8 cellular contexts compared by ENCODE assay signal in genomic region chr11:129895126-129896041, GRCh38. TPM values are rescaled to one million over a fixed set of nuclear protein-coding genes. Genes with fewer than 3 reads are reported as not detected.
A peak's percentile ranks its signal among the peaks of the same experiment; 100 is the strongest.
DNase-seq lines count a peak whose midpoint lies in the region; ATAC-seq lines count a peak whose summit lies in the region.

Gene NFRKB, minus strand, starts transcription at chr11:129895578. Its CDS starts 2,729 bp downstream, at chr11:129892849.

- H3K36me3 Mint-ChIP-seq in activated T-helper 2 cell treated with anti-CD3 and anti-CD28 coated beads, Interferon-gamma antibody, Interleukin-2, Interleukin-4, amounts not matched to agents 10 μg/mL and 5 μg/mL and 100 μg/mL, durations not matched to agents 14 hours and 24 hours and 36 hours (ENCODE audit: low read depth) = peaks cover 39% of the 10 kb centered on the region
- H3K36me3 Mint-ChIP-seq in natural killer cell treated with Interleukin-12 subunit alpha and Interleukin-12 subunit beta and Interleukin-15 and Interleukin-18, amount 100 ng/mL, for 72 hours = peaks cover 6% of the 10 kb centered on the region

- intact Hi-C loops in activated T-helper 2 cell treated with anti-CD3 and anti-CD28 coated beads, Interferon-gamma antibody, Interleukin-2, Interleukin-4, amounts not matched to agents 10 μg/mL and 5 μg/mL and 100 μg/mL, durations not matched to agents 14 hours and 24 hours and 36 hours (cut with micrococcal nuclease) = loop anchor here (1.0 kb wide), 3 partner anchors 107 to 1021 kb away; partner anchors contain the start of genes APLP2, PRDM10 and SNX19

- H3K4me1 Mint-ChIP-seq in activated T-helper 2 cell treated with anti-CD3 and anti-CD28 coated beads, Interferon-gamma antibody, Interleukin-2, Interleukin-4, amounts not matched to agents 10 μg/mL and 5 μg/mL and 100 μg/mL, durations not matched to agents 14 hours and 24 hours and 36 hours (ENCODE audit: low read depth) = peaks cover 26% of the 10 kb centered on the region
- H3K4me1 Mint-ChIP-seq in natural killer cell treated with Interleukin-12 subunit alpha and Interleukin-12 subunit beta and Interleukin-15 and Interleukin-18, amount 100 ng/mL, for 72 hours (ENCODE audit: low read depth in 2 of 2) = peaks cover 20 to 23% of the 10 kb centered on the region in 2 donors

- peak within 1 kb of the TSS; percentile 90 for H3K4me3 Mint-ChIP-seq in activated T-helper 2 cell treated with anti-CD3 and anti-CD28 coated beads, Interferon-gamma antibody, Interleukin-2, Interleukin-4, amounts not matched to agents 10 μg/mL and 5 μg/mL and 100 μg/mL, durations not matched to agents 14 hours and 24 hours and 36 hours (ENCODE audit: low read depth)
- H3K4me3 Mint-ChIP-seq in natural killer cell treated with Interleukin-12 subunit alpha and Interleukin-12 subunit beta and Interleukin-15 and Interleukin-18, amount 100 ng/mL, for 72 hours = peak within 1 kb of the TSS; percentile 88

- peak; percentile 98 for ATAC-seq in GM21717 (IDR thresholded peaks at IDR 0.05; ENCODE audit: unreplicated experiment)
- ATAC-seq in natural killer cell treated with Interleukin-12 subunit alpha and Interleukin-12 subunit beta and Interleukin-15 and Interleukin-18, amount 100 ng/mL, for 72 hours = peak; percentile 99 to 100
- ATAC-seq in stimulated activated naive CD8-positive, alpha-beta T cell treated with anti-CD3 and anti-CD28 coated beads, Interleukin-15, Interleukin-2, amounts not matched to agents 100 U/mL and 50 U/mL, for 24 hours = peak; percentile 98

- no peaks in the 10 kb centered on the region for H3K9me3 Mint-ChIP-seq in activated T-helper 2 cell treated with anti-CD3 and anti-CD28 coated beads, Interferon-gamma antibody, Interleukin-2, Interleukin-4, amounts not matched to agents 10 μg/mL and 5 μg/mL and 100 μg/mL, durations not matched to agents 14 hours and 24 hours and 36 hours
- no peaks in the 10 kb centered on the region for H3K9me3 Mint-ChIP-seq in natural killer cell treated with Interleukin-12 subunit alpha and Interleukin-12 subunit beta and Interleukin-15 and Interleukin-18, amount 100 ng/mL, for 72 hours

- peak within 1 kb of the TSS; percentile 82 for H3K27ac Mint-ChIP-seq in activated T-helper 2 cell treated with anti-CD3 and anti-CD28 coated beads, Interferon-gamma antibody, Interleukin-2, Interleukin-4, amounts not matched to agents 10 μg/mL and 5 μg/mL and 100 μg/mL, durations not matched to agents 14 hours and 24 hours and 36 hours
- peak within 1 kb of the TSS; percentile 83 to 85 for H3K27ac Mint-ChIP-seq in natural killer cell treated with Interleukin-12 subunit alpha and Interleukin-12 subunit beta and Interleukin-15 and Interleukin-18, amount 100 ng/mL, for 72 hours

- DNase-seq in DMS79 treated with DMSO at 0.1 percent for 48 hours (lab: John Stamatoyannopoulos, UW) (peak; percentile 86), KG1 (lab: John Stamatoyannopoulos, UW) (peak; percentile 65), RPMI8226 (peak; percentile 82), fibroblast of peridontal ligament (ENCODE audit: extremely low read depth) (peak; percentile 39)
- peak; percentile 81 for DNase-seq in activated T-helper 2 cell treated with anti-CD3 and anti-CD28 coated beads, Interferon-gamma antibody, Interleukin-2, Interleukin-4, amounts not matched to agents 10 μg/mL and 5 μg/mL and 100 μg/mL, durations not matched to agents 14 hours and 24 hours and 36 hours (ENCODE audit: low spot score)
- DNase-seq in natural killer cell treated with Interleukin-12 subunit alpha and Interleukin-12 subunit beta and Interleukin-15 and Interleukin-18, amount 100 ng/mL, for 72 hours (ENCODE audit: low spot score) = peak; percentile 86
- DNase-seq in stimulated activated naive CD8-positive, alpha-beta T cell treated with anti-CD3 and anti-CD28 coated beads, Interleukin-15, Interleukin-2, amounts not matched to agents 100 U/mL and 50 U/mL, for 24 hours = peak; percentile 91

- H3K27me3 Mint-ChIP-seq in activated T-helper 2 cell treated with anti-CD3 and anti-CD28 coated beads, Interferon-gamma antibody, Interleukin-2, Interleukin-4, amounts not matched to agents 10 μg/mL and 5 μg/mL and 100 μg/mL, durations not matched to agents 14 hours and 24 hours and 36 hours (ENCODE audit: low read depth) = no peaks in the 10 kb centered on the region
- H3K27me3 Mint-ChIP-seq in natural killer cell treated with Interleukin-12 subunit alpha and Interleukin-12 subunit beta and Interleukin-15 and Interleukin-18, amount 100 ng/mL, for 72 hours = peaks cover 0 to 2% of the 10 kb centered on the region in 2 donors

RNA-seq across cellular contexts. Expression of gene NFRKB, which starts in this region (rescaled TPM):
- 42.6 and 42.8 TPM in 2 replicates for total RNA-seq in activated T-helper 2 cell treated with anti-CD3 and anti-CD28 coated beads, Interferon-gamma antibody, Interleukin-2, Interleukin-4, amounts not matched to agents 10 μg/mL and 5 μg/mL and 100 μg/mL, durations not matched to agents 14 hours and 24 hours and 36 hours
- total RNA-seq in natural killer cell treated with Interleukin-12 subunit alpha and Interleukin-12 subunit beta and Interleukin-15 and Interleukin-18, amount 100 ng/mL, for 72 hours = 10 to 100 TPM; 34.1 to 45.2 TPM

Comparison
In these comparisons a context has a peak if more than half of its experiments do, and no peak if none do; other contexts are left out.
1. Peak in every context shown above with its lines: DNase-seq and ATAC-seq.
2. DNase-seq: peak in every context shown above with its lines; median percentile 91 in stimulated activated naive CD8-positive, alpha-beta T cell treated with anti-CD3 and anti-CD28 coated beads, Interleukin-15, Interleukin-2, amounts not matched to agents 100 U/mL and 50 U/mL, for 24 hours; 86 in DMS79 treated with DMSO at 0.1 percent for 48 hours; 86 in natural killer cell treated with Interleukin-12 subunit alpha and Interleukin-12 subunit beta and Interleukin-15 and Interleukin-18, amount 100 ng/mL, for 72 hours; 82 in RPMI8226; 81 in activated T-helper 2 cell treated with anti-CD3 and anti-CD28 coated beads, Interferon-gamma antibody, Interleukin-2, Interleukin-4, amounts not matched to agents 10 μg/mL and 5 μg/mL and 100 μg/mL, durations not matched to agents 14 hours and 24 hours and 36 hours; 65 in KG1; 39 in fibroblast of peridontal ligament.